In genomic region chr22:31230871-31231621, GRCh38 we compare ENCODE assay signal across 8 cellular contexts. TPM values are rescaled to one million over a fixed set of nuclear protein-coding genes. Genes with fewer than 3 reads are reported as not detected.
A peak's percentile ranks its signal among the peaks of the same experiment; 100 is the strongest.
DNase-seq lines count a peak whose midpoint lies in the region; ATAC-seq and TF ChIP-seq lines count a peak whose summit lies in the region.

No MANE protein-coding gene starts in this region.

- TF ChIP-seq CTCF in foreskin keratinocyte (conservative IDR thresholded peaks at IDR 0.05) (peak; percentile 71), parathyroid adenoma (IDR thresholded peaks at IDR 0.05) (peak; percentile 67)

- peak; percentile 27 for DNase-seq in stimulated activated CD8-positive, alpha-beta memory T cell treated with anti-CD3 and anti-CD28 coated beads, Interleukin-12 subunit alpha, Interleukin-12 subunit beta, amount 100 ng/mL, for 1 hour (ENCODE audit: low read depth)
- DNase-seq in stimulated activated CD8-positive, alpha-beta memory T cell treated with anti-CD3 and anti-CD28 coated beads, Interleukin-4, amount 100 ng/mL, for 48 hours, result no peak
- DNase-seq in NCI-H2227 treated with DMSO at 0.1 percent for 48 hours (lab: John Stamatoyannopoulos, UW), result peak; percentile 24
- DNase-seq in activated T-helper 9 cell treated with anti-CD3 and anti-CD28 coated beads, Interleukin-2, amount 50 U/mL, for 16 hours (ENCODE audit: low read depth), result peak; percentile 8
- DNase-seq in foreskin keratinocyte, result peak in 1 of 2 donors; percentile 21

- no peaks in the 10 kb centered on the region for H3K36me3 ChIP-seq in parathyroid adenoma (ENCODE audit: control insufficient read depth, insufficient read depth, low read length)

- H3K27ac ChIP-seq in foreskin keratinocyte (no peak overlapping the region), parathyroid adenoma (peak overlapping the region; percentile 86)

- no peak overlapping the region for H3K9ac ChIP-seq in parathyroid adenoma

- no peaks in the 10 kb centered on the region for H3K27me3 ChIP-seq in foreskin keratinocyte
- no peaks in the 10 kb centered on the region for H3K27me3 ChIP-seq in parathyroid adenoma (ENCODE audit: control insufficient read depth, insufficient read depth, low read length)

- no peaks in the 10 kb centered on the region for H3K9me3 ChIP-seq in parathyroid adenoma (ENCODE audit: control insufficient read depth, low read length)

- peak overlapping the region; percentile 31 for H3K4me3 ChIP-seq in parathyroid adenoma (ENCODE audit: low read depth, low read length)

- peaks cover 5% of the 10 kb centered on the region for H3K79me2 ChIP-seq in parathyroid adenoma

- H3K4me1 ChIP-seq in foreskin keratinocyte (peaks cover 9% of the 10 kb centered on the region), parathyroid adenoma (peaks cover 21% of the 10 kb centered on the region)

- ATAC-seq in foreskin keratinocyte (peak; percentile 21), HG02840 (IDR thresholded peaks at IDR 0.05; ENCODE audit: low FRiP score, unreplicated experiment) (no peak), GM19035 (IDR thresholded peaks at IDR 0.05; ENCODE audit: unreplicated experiment) (no peak)

- H2AFZ ChIP-seq in parathyroid adenoma, result no peak overlapping the region

- H3K4me2 ChIP-seq in parathyroid adenoma (ENCODE audit: low read length), result peak overlapping the region; percentile 60

RNA-seq across cellular contexts. Expression of gene LIMK2, which starts 18.9 kb away (rescaled TPM):
- total RNA-seq in foreskin keratinocyte, result 80.9 and 86.6 TPM in 2 replicates
- 41.3 and 43.1 TPM in 2 replicates for polyA plus RNA-seq in foreskin keratinocyte
